Comparison of ENCODE assay signal across 14 cellular contexts in genomic region chr1:180584869-180585268, GRCh38. TPM values are rescaled to one million over a fixed set of nuclear protein-coding genes. Genes with fewer than 3 reads are reported as not detected.
DNase-seq lines count a peak whose midpoint lies in the region; ATAC-seq and TF ChIP-seq lines count a peak whose summit lies in the region.
"Had no signal": no experiment of that assay in that cellular context is flagged by ENCODE, and none has a peak within 500 bp of the region (broad histone marks: within the 10 kb centered on the region; RNA-seq: fewer than 3 reads in every experiment).

No MANE protein-coding gene starts in this region.

- no peak overlapping the region for H3K9ac ChIP-seq in mammary epithelial cell (ENCODE audit: insufficient read depth, low read length)

- peak overlapping the region; percentile 43 for H3K4me2 ChIP-seq in mammary epithelial cell (ENCODE audit: insufficient read depth, low read depth, low read length)

- H3K4me1 Mint-ChIP-seq in activated T-cell treated with anti-CD3 and anti-CD28 coated beads, Interleukin-2, amount 50 U/mL, for 24 hours (ENCODE audit: low read depth), result peaks cover 24% of the 10 kb centered on the region
- peaks cover 19% of the 10 kb centered on the region for H3K4me1 Mint-ChIP-seq in activated CD4-positive, alpha-beta memory T cell treated with anti-CD3 and anti-CD28 coated beads for 36 hours (ENCODE audit: low read depth)
- peaks cover 21% of the 10 kb centered on the region for H3K4me1 Mint-ChIP-seq in stimulated activated effector memory CD8-positive, alpha-beta T cell treated with anti-CD3 and anti-CD28 coated beads, Interleukin-12 subunit alpha, Interleukin-12 subunit beta, amount 100 ng/mL, for 72 hours
- H3K4me1 Mint-ChIP-seq: IgD-negative memory B cell had no signal

- H3K4me3 Mint-ChIP-seq in activated T-cell treated with anti-CD3 and anti-CD28 coated beads, Interleukin-2, amount 50 U/mL, for 24 hours, result peak overlapping the region; percentile 46
- no peak overlapping the region for H3K4me3 Mint-ChIP-seq in activated CD4-positive, alpha-beta memory T cell treated with anti-CD3 and anti-CD28 coated beads for 36 hours
- H3K4me3 Mint-ChIP-seq in stimulated activated effector memory CD8-positive, alpha-beta T cell treated with anti-CD3 and anti-CD28 coated beads, Interleukin-12 subunit alpha, Interleukin-12 subunit beta, amount 100 ng/mL, for 72 hours, result peak overlapping the region; percentile 50
- H3K4me3 Mint-ChIP-seq: CD8-positive, alpha-beta T cell; IgD-negative memory B cell had no signal

- peak overlapping the region; percentile 79 for H2AFZ ChIP-seq in mammary epithelial cell (ENCODE audit: low read depth, low read length)

- peak overlapping the region; percentile 85 for H3K27ac Mint-ChIP-seq in activated T-cell treated with anti-CD3 and anti-CD28 coated beads, Interleukin-2, amount 50 U/mL, for 24 hours
- H3K27ac Mint-ChIP-seq in activated CD4-positive, alpha-beta memory T cell treated with anti-CD3 and anti-CD28 coated beads for 36 hours, result peak overlapping the region; percentile 78
- peak overlapping the region; percentile 84 for H3K27ac Mint-ChIP-seq in stimulated activated effector memory CD8-positive, alpha-beta T cell treated with anti-CD3 and anti-CD28 coated beads, Interleukin-12 subunit alpha, Interleukin-12 subunit beta, amount 100 ng/mL, for 72 hours
- H3K27ac Mint-ChIP-seq: CD8-positive, alpha-beta T cell; IgD-negative memory B cell had no signal

- intact Hi-C loops in activated CD4-positive, alpha-beta memory T cell treated with anti-CD3 and anti-CD28 coated beads for 36 hours (cut with micrococcal nuclease), result loop anchor here (1.0 kb wide), 1 partner anchor 13 kb away; no protein-coding TSS in a partner anchor
- intact Hi-C loops in mammary epithelial cell (cut with micrococcal nuclease), result loop anchor here (5.0 kb wide), 1 partner anchor 63 kb away; no protein-coding TSS in a partner anchor

- H4K20me1 ChIP-seq in mammary epithelial cell (ENCODE audit: insufficient read depth, low read length), result no peaks in the 10 kb centered on the region

- BruUV-seq in mammary epithelial cell (replicated peaks; lab: Mats Ljungman, UMichigan), result no TSS peak

- peaks cover 31% of the 10 kb centered on the region for H3K4me1 ChIP-seq in mammary epithelial cell (ENCODE audit: insufficient read depth, low read length)

- POLR2A ChIA-PET in activated CD4-positive, alpha-beta memory T cell treated with anti-CD3 and anti-CD28 coated beads for 36 hours (lab: Charles Lee), result interaction anchor here (2.3 kb wide), 1 partner anchor 13 kb away, joined by 5 read pairs; no protein-coding TSS in a partner anchor

- H3K27me3 ChIP-seq in mammary epithelial cell (ENCODE audit: insufficient read depth, low read length), result no peaks in the 10 kb centered on the region

- H3K4me3 ChIP-seq in mammary epithelial cell (replicated peaks in 1 of 3; ENCODE audit: insufficient read depth in 1 of 3, low read depth in 2 of 3, low read length in 3 of 3), result no peak overlapping the region

- dilution Hi-C loops in mammary epithelial cell (cut with HindIII; ENCODE audit: low sequenced_read_pairs), result no loop called here

- H3K27ac ChIP-seq in mammary epithelial cell (ENCODE audit: insufficient read depth, low read depth, low read length), result peak overlapping the region; percentile 85

- H3K36me3 ChIP-seq in mammary epithelial cell (ENCODE audit: insufficient read depth, low read length), result no peaks in the 10 kb centered on the region

- in situ Hi-C loops in mammary epithelial cell (cut with MboI; ENCODE audit: low sequenced_read_pairs in 2 of 2), result no loop called here

- no peak for TF ChIP-seq CTCF in mammary epithelial cell (conservative IDR thresholded peaks at IDR 0.05 in 1 of 2, IDR thresholded peaks at IDR 0.05 in 1 of 2; ENCODE audit: extremely low read depth in 1 of 2, insufficient read depth in 1 of 2, low read depth in 1 of 2, low read length in 2 of 2)

- H3K36me3 Mint-ChIP-seq in activated T-cell treated with anti-CD3 and anti-CD28 coated beads, Interleukin-2, amount 50 U/mL, for 24 hours (ENCODE audit: low read depth), result no peaks in the 10 kb centered on the region
- no peaks in the 10 kb centered on the region for H3K36me3 Mint-ChIP-seq in activated CD4-positive, alpha-beta memory T cell treated with anti-CD3 and anti-CD28 coated beads for 36 hours
- H3K36me3 Mint-ChIP-seq in stimulated activated effector memory CD8-positive, alpha-beta T cell treated with anti-CD3 and anti-CD28 coated beads, Interleukin-12 subunit alpha, Interleukin-12 subunit beta, amount 100 ng/mL, for 72 hours, result no peaks in the 10 kb centered on the region
- H3K36me3 Mint-ChIP-seq: CD8-positive, alpha-beta T cell; IgD-negative memory B cell had no signal

- no peaks in the 10 kb centered on the region for H3K27me3 Mint-ChIP-seq in activated T-cell treated with anti-CD3 and anti-CD28 coated beads, Interleukin-2, amount 50 U/mL, for 24 hours
- peaks cover 2% of the 10 kb centered on the region for H3K27me3 Mint-ChIP-seq in activated CD4-positive, alpha-beta memory T cell treated with anti-CD3 and anti-CD28 coated beads for 36 hours

- no peak for ATAC-seq in stimulated activated effector memory CD8-positive, alpha-beta T cell treated with anti-CD3 and anti-CD28 coated beads, Interleukin-12 subunit alpha, Interleukin-12 subunit beta, amount 100 ng/mL, for 72 hours
- ATAC-seq: CD8-positive, alpha-beta T cell had no signal

- H3K9me3 Mint-ChIP-seq in activated T-cell treated with anti-CD3 and anti-CD28 coated beads, Interleukin-2, amount 50 U/mL, for 24 hours, result peaks cover 8% of the 10 kb centered on the region
- peaks cover 8% of the 10 kb centered on the region for H3K9me3 Mint-ChIP-seq in activated CD4-positive, alpha-beta memory T cell treated with anti-CD3 and anti-CD28 coated beads for 36 hours
- no peaks in the 10 kb centered on the region for H3K9me3 Mint-ChIP-seq in stimulated activated effector memory CD8-positive, alpha-beta T cell treated with anti-CD3 and anti-CD28 coated beads, Interleukin-12 subunit alpha, Interleukin-12 subunit beta, amount 100 ng/mL, for 72 hours

- CTCF ChIA-PET in activated CD4-positive, alpha-beta memory T cell treated with anti-CD3 and anti-CD28 coated beads for 36 hours (lab: Charles Lee), result no interaction called here
- CTCF ChIA-PET in mammary epithelial cell (lab: Charles Lee; ENCODE audit: low non-redundant PET), result no interaction called here

- no peak for DNase-seq in activated T-cell treated with anti-CD3 and anti-CD28 coated beads, Interleukin-2, amount 50 U/mL, for 24 hours
- DNase-seq in activated T-cell treated with anti-CD3 and anti-CD28 coated beads for 4 hours (no peak), mammary epithelial cell (no peak), NCI-H2196 treated with DMSO at 0.1 percent for 48 hours (lab: John Stamatoyannopoulos, UW; ENCODE audit: unreplicated experiment) (no peak), AML-193 (lab: John Stamatoyannopoulos, UW) (no peak), inferior parietal cortex (ENCODE audit: extremely low spot score) (no peak)
- no peak for DNase-seq in activated CD4-positive, alpha-beta memory T cell treated with anti-CD3 and anti-CD28 coated beads for 36 hours
- no peak for DNase-seq in stimulated activated effector memory CD8-positive, alpha-beta T cell treated with anti-CD3 and anti-CD28 coated beads, Interleukin-12 subunit alpha, Interleukin-12 subunit beta, amount 100 ng/mL, for 72 hours (ENCODE audit: low spot score in 2 of 2)
- DNase-seq: CD8-positive, alpha-beta T cell; NCI-H2081 treated with DMSO at 0.1 percent for 48 hours; posterior cingulate gyrus; stimulated activated CD4-positive, alpha-beta T cell treated with anti-CD3 and anti-CD28 coated beads, Interleukin-12 subunit alpha, Interleukin-12 subunit beta, amount 100 ng/mL, for 4 hours; stimulated activated naive CD4-positive, alpha-beta T cell had no signal

- 64% methylated on average over 5 of the region's 8 CpGs for WGBS in mammary epithelial cell (ENCODE audit: low coverage, missing lambda C conversion rate)

- no peaks in the 10 kb centered on the region for H3K79me2 ChIP-seq in mammary epithelial cell (ENCODE audit: insufficient read depth, low read length)

- peaks cover 6% of the 10 kb centered on the region for H3K9me3 ChIP-seq in mammary epithelial cell (replicated peaks; ENCODE audit: insufficient read depth, low read length)

RNA-seq across cellular contexts. Expression of gene OVAAL, which starts 26.1 kb away (rescaled TPM):
- not detected for total RNA-seq in activated CD4-positive, alpha-beta memory T cell treated with anti-CD3 and anti-CD28 coated beads for 36 hours
- total RNA-seq in mammary epithelial cell, result under 1 TPM in 1 of 2 donors, not detected in 1; 0.17 TPM
- 0.03 TPM for polyA plus RNA-seq in mammary epithelial cell
- not detected for polyA minus RNA-seq in mammary epithelial cell
- total RNA-seq: CD8-positive, alpha-beta T cell had no signal
- polyA plus RNA-seq: IgD-negative memory B cell had no signal

RNA-seq across cellular contexts. Expression of gene XPR1, which starts 47.0 kb away (rescaled TPM):
- total RNA-seq in activated CD4-positive, alpha-beta memory T cell treated with anti-CD3 and anti-CD28 coated beads for 36 hours, result 10 to 100 TPM; 17.9 to 18.4 TPM
- total RNA-seq in mammary epithelial cell, result 100 to 1,000 TPM in 1 of 2 donors, 10 to 100 TPM in 1; 44.1 to 109 TPM
- 21.4 TPM for polyA plus RNA-seq in mammary epithelial cell
- polyA minus RNA-seq in mammary epithelial cell, result 62.5 TPM
